ENCODE assay signal across 9 cellular contexts in genomic region chr5:1488882-1489680, GRCh38. TPM values are rescaled to one million over a fixed set of nuclear protein-coding genes. Genes with fewer than 3 reads are reported as not detected.
DNase-seq lines count a peak whose midpoint lies in the region; ATAC-seq and TF ChIP-seq lines count a peak whose summit lies in the region.
"Had no signal": no experiment of that assay in that cellular context is flagged by ENCODE, and none has a peak within 500 bp of the region (broad histone marks: within the 10 kb centered on the region; RNA-seq: fewer than 3 reads in every experiment).

No MANE protein-coding gene starts in this region.

- H3K4me1 ChIP-seq in smooth muscle cell (ENCODE audit: low read depth) = no peaks in the 10 kb centered on the region

- no peak overlapping the region for H3K9ac ChIP-seq in smooth muscle cell (ENCODE audit: low read depth)

- H3K4me2 ChIP-seq in smooth muscle cell = no peak overlapping the region

- peak overlapping the region; percentile 68 for H3K27ac Mint-ChIP-seq in activated naive CD8-positive, alpha-beta T cell treated with anti-CD3 and anti-CD28 coated beads for 36 hours

- no peaks in the 10 kb centered on the region for H3K27me3 Mint-ChIP-seq in activated naive CD8-positive, alpha-beta T cell treated with anti-CD3 and anti-CD28 coated beads for 36 hours

- peaks cover 56% of the 10 kb centered on the region for H3K4me1 Mint-ChIP-seq in activated naive CD8-positive, alpha-beta T cell treated with anti-CD3 and anti-CD28 coated beads for 36 hours

- peak overlapping the region; percentile 19 for H3K27ac ChIP-seq in smooth muscle cell (ENCODE audit: low read depth)
- H3K27ac ChIP-seq: SK-N-MC had no signal

- H3K79me2 ChIP-seq in smooth muscle cell (ENCODE audit: low read depth) = no peaks in the 10 kb centered on the region

- no peak overlapping the region for H3K4me3 ChIP-seq in smooth muscle cell
- H3K4me3 ChIP-seq: SK-N-MC had no signal

- peak overlapping the region; percentile 30 for H3K4me3 Mint-ChIP-seq in activated naive CD8-positive, alpha-beta T cell treated with anti-CD3 and anti-CD28 coated beads for 36 hours

- H3K36me3 Mint-ChIP-seq in activated naive CD8-positive, alpha-beta T cell treated with anti-CD3 and anti-CD28 coated beads for 36 hours = peaks cover 36% of the 10 kb centered on the region

- peaks cover 86% of the 10 kb centered on the region for H4K20me1 ChIP-seq in smooth muscle cell (ENCODE audit: low read depth)

- no peaks in the 10 kb centered on the region for H3K27me3 ChIP-seq in smooth muscle cell (ENCODE audit: low read depth)

- no peak overlapping the region for H2AFZ ChIP-seq in smooth muscle cell (ENCODE audit: low read depth)

- TF ChIP-seq CTCF in smooth muscle cell (IDR thresholded peaks at IDR 0.05; ENCODE audit: borderline replicate concordance, insufficient read depth, poor library complexity, severe bottlenecking) = no peak

- DNase-seq in ELR (ENCODE audit: low read depth) = peak; percentile 79
- DNase-seq in activated naive CD8-positive, alpha-beta T cell treated with anti-CD3 and anti-CD28 coated beads for 36 hours = peak; percentile 69
- no peak for DNase-seq in smooth muscle cell (lab: John Stamatoyannopoulos, UW; ENCODE audit: unreplicated experiment)
- no peak for DNase-seq in DMS 273 treated with DMSO at 0.1 percent for 48 hours (lab: John Stamatoyannopoulos, UW)
- no peak for DNase-seq in Ammon's horn (ENCODE audit: low spot score)
- no peak for DNase-seq in NOMO-1 (lab: John Stamatoyannopoulos, UW; ENCODE audit: unreplicated experiment in 2 of 2)

- no peaks in the 10 kb centered on the region for H3K9me3 ChIP-seq in smooth muscle cell (replicated peaks; ENCODE audit: low read depth)

- H3K9me3 Mint-ChIP-seq in activated naive CD8-positive, alpha-beta T cell treated with anti-CD3 and anti-CD28 coated beads for 36 hours = no peaks in the 10 kb centered on the region

- 86% methylated on average over 14 of the region's 14 CpGs for WGBS in smooth muscle cell (ENCODE audit: low lambda C conversion rate)

- ATAC-seq in GM19463 (IDR thresholded peaks at IDR 0.05; ENCODE audit: unreplicated experiment) = peak; percentile 39
- peak; percentile 27 for ATAC-seq in HG03469 (IDR thresholded peaks at IDR 0.05; ENCODE audit: unreplicated experiment)

- H3F3A ChIP-seq in smooth muscle cell (ENCODE audit: low read depth) = no peaks in the 10 kb centered on the region

- no peaks in the 10 kb centered on the region for H3K36me3 ChIP-seq in smooth muscle cell (ENCODE audit: low read depth)

RNA-seq across cellular contexts. Expression of gene LPCAT1, which starts 34.7 kb away (rescaled TPM):
- total RNA-seq in activated naive CD8-positive, alpha-beta T cell treated with anti-CD3 and anti-CD28 coated beads for 36 hours = 10 to 100 TPM; 49.4 to 49.6 TPM
- total RNA-seq in smooth muscle cell = 42.7 and 52.0 TPM in 2 replicates
- polyA plus RNA-seq in smooth muscle cell = 50.1 and 55.7 TPM in 2 replicates

RNA-seq across cellular contexts. Expression of gene SLC6A3, which starts 43.8 kb away (rescaled TPM):
- total RNA-seq in activated naive CD8-positive, alpha-beta T cell treated with anti-CD3 and anti-CD28 coated beads for 36 hours = not detected
- not detected in 2 replicates for total RNA-seq in smooth muscle cell
- polyA plus RNA-seq in smooth muscle cell = not detected in 2 replicates

Comparison
In these comparisons a context has a peak if more than half of its experiments do, and no peak if none do; other contexts are left out.
1. DNase-seq: peak in ELR (single experiment) and activated naive CD8-positive, alpha-beta T cell treated with anti-CD3 and anti-CD28 coated beads for 36 hours (single experiment); none in smooth muscle cell (single experiment), DMS 273 treated with DMSO at 0.1 percent for 48 hours (single experiment), Ammon's horn (single experiment) and NOMO-1 (0 of 2).